Comparison of ENCODE assay signal across 8 cellular contexts in genomic region chr3:184748219-184749135, GRCh38. TPM values are rescaled to one million over a fixed set of nuclear protein-coding genes. Genes with fewer than 3 reads are reported as not detected.
A peak's percentile ranks its signal among the peaks of the same experiment; 100 is the strongest.
DNase-seq lines count a peak whose midpoint lies in the region; ATAC-seq, FAIRE-seq and TF ChIP-seq lines count a peak whose summit lies in the region.

No MANE protein-coding gene starts in this region.

- H3K4me2 ChIP-seq in mammary epithelial cell (ENCODE audit: insufficient read depth, low read depth, low read length): peak overlapping the region; percentile 50

- intact Hi-C loops in mammary epithelial cell (cut with micrococcal nuclease): loop anchor here (1.0 to 10.0 kb wide), 5 partner anchors 22 to 187 kb away; partner anchors contain the start of gene EPHB3

- H3K36me3 ChIP-seq in mammary epithelial cell (ENCODE audit: insufficient read depth, low read length): no peaks in the 10 kb centered on the region

- in situ Hi-C loops in mammary epithelial cell (cut with MboI; ENCODE audit: low sequenced_read_pairs in 2 of 2): no loop called here

- peak overlapping the region; percentile 63 for H2AFZ ChIP-seq in mammary epithelial cell (ENCODE audit: low read depth, low read length)

- H3K79me2 ChIP-seq in mammary epithelial cell (ENCODE audit: insufficient read depth, low read length): no peaks in the 10 kb centered on the region

- no peaks in the 10 kb centered on the region for H3K36me3 Mint-ChIP-seq in neural crest cell (ENCODE audit: low read depth)

- H3K27ac ChIP-seq in mammary epithelial cell (ENCODE audit: insufficient read depth, low read depth, low read length): peak overlapping the region; percentile 54

- peaks cover 8% of the 10 kb centered on the region for H3K4me1 ChIP-seq in mammary epithelial cell (ENCODE audit: insufficient read depth, low read length)

- no peak overlapping the region for H3K4me3 Mint-ChIP-seq in neural crest cell

- H4K20me1 ChIP-seq in mammary epithelial cell (ENCODE audit: insufficient read depth, low read length): no peaks in the 10 kb centered on the region

- H3K4me3 ChIP-seq in AG10803 (ENCODE audit: low read length): no peak overlapping the region
- H3K4me3 ChIP-seq in mammary epithelial cell (replicated peaks in 1 of 3; ENCODE audit: insufficient read depth in 1 of 3, low read depth in 2 of 3, low read length in 3 of 3): no peak overlapping the region

- peak overlapping the region; percentile 15 for H3K9ac ChIP-seq in mammary epithelial cell (ENCODE audit: insufficient read depth, low read length)

- ATAC-seq in GM19025 (IDR thresholded peaks at IDR 0.05; ENCODE audit: low read depth, unreplicated experiment): peak; percentile 69
- ATAC-seq in GM21528 (IDR thresholded peaks at IDR 0.05; ENCODE audit: low FRiP score, unreplicated experiment): no peak
- ATAC-seq in GM21360 (IDR thresholded peaks at IDR 0.05; ENCODE audit: unreplicated experiment): no peak

- H3K27ac Mint-ChIP-seq in neural crest cell (ENCODE audit: unreplicated experiment): no peak overlapping the region

- CTCF ChIA-PET in mammary epithelial cell (lab: Charles Lee; ENCODE audit: low non-redundant PET): interaction anchor here (0.6 to 1.0 kb wide), 5 partner anchors 11 to 781 kb away, joined by 3 to 7 read pairs (median 3); partner anchors contain the start of gene EPHB3

- FAIRE-seq in HTR-8/SVneo (lab: Jason Lieb, UNC): no peak

- H3K9me3 ChIP-seq in mammary epithelial cell (replicated peaks; ENCODE audit: insufficient read depth, low read length): no peaks in the 10 kb centered on the region

- DNase-seq in AG10803 (ENCODE audit: low read depth): no peak
- peak; percentile 37 for DNase-seq in NCI-H146 treated with DMSO at 0.1 percent for 48 hours (lab: John Stamatoyannopoulos, UW; ENCODE audit: unreplicated experiment)
- DNase-seq in mammary epithelial cell: peak; percentile 83
- DNase-seq in neural crest cell (ENCODE audit: low read depth, low spot score): no peak
- no peak for DNase-seq in HTR-8/SVneo (ENCODE audit: insufficient read length, low spot score)

- H3K27me3 ChIP-seq in mammary epithelial cell (ENCODE audit: insufficient read depth, low read length): no peaks in the 10 kb centered on the region

- 40% methylated on average over 8 of the region's 8 CpGs for WGBS in mammary epithelial cell (ENCODE audit: low coverage, missing lambda C conversion rate)

- no peaks in the 10 kb centered on the region for H3K9me3 Mint-ChIP-seq in neural crest cell

- BruUV-seq in mammary epithelial cell (replicated peaks; lab: Mats Ljungman, UMichigan): TSS peak; percentile 68

- dilution Hi-C loops in mammary epithelial cell (cut with HindIII; ENCODE audit: low sequenced_read_pairs): no loop called here

- H3K4me1 Mint-ChIP-seq in neural crest cell: no peaks in the 10 kb centered on the region

- TF ChIP-seq CTCF in AG10803 (conservative IDR thresholded peaks at IDR 0.05; ENCODE audit: low read length) (peak; percentile 36; the same call in 1 of the 2 replicates), mammary epithelial cell (conservative IDR thresholded peaks at IDR 0.05 in 1 of 2, IDR thresholded peaks at IDR 0.05 in 1 of 2; ENCODE audit: extremely low read depth in 1 of 2, insufficient read depth in 1 of 2, low read depth in 1 of 2, low read length in 2 of 2) (peak; percentile 74 to 93), neural crest cell (conservative IDR thresholded peaks at IDR 0.05) (peak; percentile 59)

- peaks cover 6% of the 10 kb centered on the region for H3K27me3 Mint-ChIP-seq in neural crest cell (ENCODE audit: low read depth)

RNA-seq across cellular contexts. Expression of gene MAGEF1, which starts 36.6 kb away (rescaled TPM):
- total RNA-seq in mammary epithelial cell (10 to 100 TPM; 19.0 to 27.8 TPM), neural crest cell (76.3 and 80.3 TPM in 2 replicates)
- 14.3 TPM for polyA plus RNA-seq in mammary epithelial cell
- polyA minus RNA-seq in mammary epithelial cell: 4.4 TPM

Comparison
In these comparisons a context has a peak if more than half of its experiments do, and no peak if none do; other contexts are left out.
1. DNase-seq: peak in NCI-H146 treated with DMSO at 0.1 percent for 48 hours (single experiment) and mammary epithelial cell (single experiment); none in AG10803 (single experiment), neural crest cell (single experiment) and HTR-8/SVneo (single experiment).
2. Peak in every context shown above with its lines, with median percentiles within 50 percentile points of each other: CTCF ChIP-seq.